Comparison of ENCODE assay signal across 11 cellular contexts in the genomic region with DNA sequence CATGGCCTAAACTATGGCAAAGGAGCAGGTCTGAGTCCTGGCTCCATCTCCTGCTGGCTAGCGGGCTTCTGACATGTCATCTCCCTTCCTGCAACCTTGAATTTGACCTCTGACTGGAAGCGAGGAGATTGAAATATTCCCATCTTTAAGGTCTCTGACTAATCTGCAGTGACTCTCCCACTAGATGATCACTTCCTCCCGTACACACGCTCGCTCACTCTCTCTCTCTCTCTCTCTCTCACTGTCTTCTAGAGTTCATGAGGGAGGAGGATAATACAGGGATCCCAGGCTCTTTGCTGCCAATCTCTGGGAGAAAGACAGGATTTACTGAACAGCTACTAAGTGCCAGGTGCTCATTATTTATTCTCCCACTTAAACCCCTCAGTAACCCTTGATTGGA.
DNase-seq lines count a peak whose midpoint lies in the region; ATAC-seq and TF ChIP-seq lines count a peak whose summit lies in the region.
"Had no signal": no experiment of that assay in that cellular context is flagged by ENCODE, and none has a peak within 500 bp of the region (broad histone marks: within the 10 kb centered on the region; RNA-seq: fewer than 3 reads in every experiment).

No MANE protein-coding gene starts in this region.

- no peaks in the 10 kb centered on the region for H3K36me3 Mint-ChIP-seq in activated T-cell treated with anti-CD3 and anti-CD28 coated beads, Interleukin-2, amount 50 U/mL, for 24 hours (ENCODE audit: low read depth)
- no peaks in the 10 kb centered on the region for H3K36me3 Mint-ChIP-seq in activated CD8-positive, alpha-beta T cell treated with anti-CD3 and anti-CD28 coated beads for 36 hours (ENCODE audit: low read depth)

- H3K27ac Mint-ChIP-seq in activated T-cell treated with anti-CD3 and anti-CD28 coated beads, Interleukin-2, amount 50 U/mL, for 24 hours, result peak overlapping the region; percentile 86
- H3K27ac Mint-ChIP-seq in activated CD8-positive, alpha-beta T cell treated with anti-CD3 and anti-CD28 coated beads for 36 hours, result peak overlapping the region; percentile 70

- CTCF ChIA-PET in activated CD8-positive, alpha-beta T cell treated with anti-CD3 and anti-CD28 coated beads for 36 hours (lab: Charles Lee), result interaction anchor here (1.1 to 8.7 kb wide), 5 partner anchors 163 to 232 kb away, joined by 3 to 124 read pairs (median 3); partner anchors contain the start of gene CPEB2

- TF ChIP-seq CTCF in activated CD8-positive, alpha-beta T cell treated with anti-CD3 and anti-CD28 coated beads for 36 hours (IDR thresholded peaks at IDR 0.05), result no peak
- TF ChIP-seq CTCF in tibial artery (IDR thresholded peaks at IDR 0.05), result no peak

- ATAC-seq in activated CD8-positive, alpha-beta T cell treated with anti-CD3 and anti-CD28 coated beads for 36 hours, result no peak
- ATAC-seq in left ventricle myocardium superior (peak; percentile 42), GM18868 (IDR thresholded peaks at IDR 0.05; ENCODE audit: unreplicated experiment) (no peak), HG03139 (IDR thresholded peaks at IDR 0.05; ENCODE audit: unreplicated experiment) (no peak)

- POLR2A ChIA-PET in activated CD8-positive, alpha-beta T cell treated with anti-CD3 and anti-CD28 coated beads for 36 hours (lab: Charles Lee), result no interaction called here

- no peaks in the 10 kb centered on the region for H3K27me3 ChIP-seq in tibial artery
- H3K27me3 ChIP-seq: dorsolateral prefrontal cortex, pancreas, upper lobe of left lung had no signal

- H3K9me3 ChIP-seq in tibial artery, result no peaks in the 10 kb centered on the region
- H3K9me3 ChIP-seq: pancreas, upper lobe of left lung had no signal

- H3K4me1 Mint-ChIP-seq in activated T-cell treated with anti-CD3 and anti-CD28 coated beads, Interleukin-2, amount 50 U/mL, for 24 hours (ENCODE audit: low read depth), result peaks cover 35% of the 10 kb centered on the region
- H3K4me1 Mint-ChIP-seq in activated CD8-positive, alpha-beta T cell treated with anti-CD3 and anti-CD28 coated beads for 36 hours (ENCODE audit: low read depth), result peaks cover 33% of the 10 kb centered on the region

- no peak for DNase-seq in activated T-cell treated with anti-CD3 and anti-CD28 coated beads, Interleukin-2, amount 50 U/mL, for 24 hours
- DNase-seq in activated T-cell treated with anti-CD3 and anti-CD28 coated beads for 4 hours (no peak), left ventricle myocardium superior (no peak), tibial artery (no peak), NCI-H524 treated with DMSO at 0.1 percent for 48 hours (lab: John Stamatoyannopoulos, UW) (no peak)
- DNase-seq in activated CD8-positive, alpha-beta T cell treated with anti-CD3 and anti-CD28 coated beads for 36 hours, result no peak
- DNase-seq: dorsolateral prefrontal cortex, pancreas, upper lobe of left lung had no signal

- H3K27ac ChIP-seq in tibial artery, result peak overlapping the region; percentile 64 to 68
- H3K27ac ChIP-seq: pancreas had no signal

- no peaks in the 10 kb centered on the region for H3K27me3 Mint-ChIP-seq in activated T-cell treated with anti-CD3 and anti-CD28 coated beads, Interleukin-2, amount 50 U/mL, for 24 hours
- no peaks in the 10 kb centered on the region for H3K27me3 Mint-ChIP-seq in activated CD8-positive, alpha-beta T cell treated with anti-CD3 and anti-CD28 coated beads for 36 hours

- no peaks in the 10 kb centered on the region for H3K36me3 ChIP-seq in tibial artery
- H3K36me3 ChIP-seq: pancreas, upper lobe of left lung had no signal

- intact Hi-C loops in activated CD8-positive, alpha-beta T cell treated with anti-CD3 and anti-CD28 coated beads for 36 hours (cut with micrococcal nuclease), result loop anchor here (5.0 kb wide), 1 partner anchor 418 kb away; no protein-coding TSS in a partner anchor
- intact Hi-C loops in left ventricle myocardium superior (cut with micrococcal nuclease), result no loop called here
- intact Hi-C loops in tibial artery (cut with DNase I; ENCODE audit: low total_unique reads), result no loop called here

- no peaks in the 10 kb centered on the region for H3K9me3 Mint-ChIP-seq in activated T-cell treated with anti-CD3 and anti-CD28 coated beads, Interleukin-2, amount 50 U/mL, for 24 hours
- no peaks in the 10 kb centered on the region for H3K9me3 Mint-ChIP-seq in activated CD8-positive, alpha-beta T cell treated with anti-CD3 and anti-CD28 coated beads for 36 hours

- H3K4me1 ChIP-seq in tibial artery, result peaks cover 0 to 79% (median 38%) of the 10 kb centered on the region in 4 donors
- H3K4me1 ChIP-seq: pancreas had no signal

- H3K4me3 Mint-ChIP-seq in activated T-cell treated with anti-CD3 and anti-CD28 coated beads, Interleukin-2, amount 50 U/mL, for 24 hours, result no peak overlapping the region
- H3K4me3 Mint-ChIP-seq in activated CD8-positive, alpha-beta T cell treated with anti-CD3 and anti-CD28 coated beads for 36 hours, result peak overlapping the region; percentile 34

- no peak overlapping the region for H3K4me3 ChIP-seq in tibial artery
- H3K4me3 ChIP-seq: pancreas, upper lobe of left lung had no signal
